1 cellular context compared by ENCODE assay signal in the genomic region with DNA sequence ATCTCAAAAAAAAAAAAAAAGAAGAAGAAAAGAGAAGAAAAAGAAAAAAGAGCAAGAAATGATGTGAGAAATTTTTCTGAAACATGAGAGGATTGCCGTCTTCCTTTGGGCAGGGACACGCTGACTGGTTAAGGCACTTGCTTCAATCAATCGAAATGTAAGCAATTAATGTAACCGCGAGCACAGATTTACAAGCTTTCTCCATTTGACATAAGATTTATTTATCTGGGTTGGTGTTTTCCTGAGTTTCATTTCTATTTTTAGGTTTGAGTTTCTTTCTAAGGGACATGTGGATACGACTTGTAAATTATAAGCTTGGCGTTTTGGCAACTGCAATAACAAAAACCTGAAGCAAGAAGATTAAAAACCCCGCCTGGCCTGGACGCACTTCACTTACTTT.
TF ChIP-seq lines count a peak whose summit lies in the region.

No MANE protein-coding gene starts in this region.

TF ChIP-seq in GM23338, 12 proteins besides CTCF, POLR2A, EP300 and RAD21 (continued from another document):
- TF ChIP-seq ETS1 (IDR thresholded peaks at IDR 0.05) (no peak), EZH2phosphoT487 (IDR thresholded peaks at IDR 0.05; ENCODE audit: unreplicated experiment) (no peak), CREB1 (CRISPR knock-in tag; IDR thresholded peaks at IDR 0.05; ENCODE audit: low read depth) (no peak)
- TF ChIP-seq, protein P1, sequence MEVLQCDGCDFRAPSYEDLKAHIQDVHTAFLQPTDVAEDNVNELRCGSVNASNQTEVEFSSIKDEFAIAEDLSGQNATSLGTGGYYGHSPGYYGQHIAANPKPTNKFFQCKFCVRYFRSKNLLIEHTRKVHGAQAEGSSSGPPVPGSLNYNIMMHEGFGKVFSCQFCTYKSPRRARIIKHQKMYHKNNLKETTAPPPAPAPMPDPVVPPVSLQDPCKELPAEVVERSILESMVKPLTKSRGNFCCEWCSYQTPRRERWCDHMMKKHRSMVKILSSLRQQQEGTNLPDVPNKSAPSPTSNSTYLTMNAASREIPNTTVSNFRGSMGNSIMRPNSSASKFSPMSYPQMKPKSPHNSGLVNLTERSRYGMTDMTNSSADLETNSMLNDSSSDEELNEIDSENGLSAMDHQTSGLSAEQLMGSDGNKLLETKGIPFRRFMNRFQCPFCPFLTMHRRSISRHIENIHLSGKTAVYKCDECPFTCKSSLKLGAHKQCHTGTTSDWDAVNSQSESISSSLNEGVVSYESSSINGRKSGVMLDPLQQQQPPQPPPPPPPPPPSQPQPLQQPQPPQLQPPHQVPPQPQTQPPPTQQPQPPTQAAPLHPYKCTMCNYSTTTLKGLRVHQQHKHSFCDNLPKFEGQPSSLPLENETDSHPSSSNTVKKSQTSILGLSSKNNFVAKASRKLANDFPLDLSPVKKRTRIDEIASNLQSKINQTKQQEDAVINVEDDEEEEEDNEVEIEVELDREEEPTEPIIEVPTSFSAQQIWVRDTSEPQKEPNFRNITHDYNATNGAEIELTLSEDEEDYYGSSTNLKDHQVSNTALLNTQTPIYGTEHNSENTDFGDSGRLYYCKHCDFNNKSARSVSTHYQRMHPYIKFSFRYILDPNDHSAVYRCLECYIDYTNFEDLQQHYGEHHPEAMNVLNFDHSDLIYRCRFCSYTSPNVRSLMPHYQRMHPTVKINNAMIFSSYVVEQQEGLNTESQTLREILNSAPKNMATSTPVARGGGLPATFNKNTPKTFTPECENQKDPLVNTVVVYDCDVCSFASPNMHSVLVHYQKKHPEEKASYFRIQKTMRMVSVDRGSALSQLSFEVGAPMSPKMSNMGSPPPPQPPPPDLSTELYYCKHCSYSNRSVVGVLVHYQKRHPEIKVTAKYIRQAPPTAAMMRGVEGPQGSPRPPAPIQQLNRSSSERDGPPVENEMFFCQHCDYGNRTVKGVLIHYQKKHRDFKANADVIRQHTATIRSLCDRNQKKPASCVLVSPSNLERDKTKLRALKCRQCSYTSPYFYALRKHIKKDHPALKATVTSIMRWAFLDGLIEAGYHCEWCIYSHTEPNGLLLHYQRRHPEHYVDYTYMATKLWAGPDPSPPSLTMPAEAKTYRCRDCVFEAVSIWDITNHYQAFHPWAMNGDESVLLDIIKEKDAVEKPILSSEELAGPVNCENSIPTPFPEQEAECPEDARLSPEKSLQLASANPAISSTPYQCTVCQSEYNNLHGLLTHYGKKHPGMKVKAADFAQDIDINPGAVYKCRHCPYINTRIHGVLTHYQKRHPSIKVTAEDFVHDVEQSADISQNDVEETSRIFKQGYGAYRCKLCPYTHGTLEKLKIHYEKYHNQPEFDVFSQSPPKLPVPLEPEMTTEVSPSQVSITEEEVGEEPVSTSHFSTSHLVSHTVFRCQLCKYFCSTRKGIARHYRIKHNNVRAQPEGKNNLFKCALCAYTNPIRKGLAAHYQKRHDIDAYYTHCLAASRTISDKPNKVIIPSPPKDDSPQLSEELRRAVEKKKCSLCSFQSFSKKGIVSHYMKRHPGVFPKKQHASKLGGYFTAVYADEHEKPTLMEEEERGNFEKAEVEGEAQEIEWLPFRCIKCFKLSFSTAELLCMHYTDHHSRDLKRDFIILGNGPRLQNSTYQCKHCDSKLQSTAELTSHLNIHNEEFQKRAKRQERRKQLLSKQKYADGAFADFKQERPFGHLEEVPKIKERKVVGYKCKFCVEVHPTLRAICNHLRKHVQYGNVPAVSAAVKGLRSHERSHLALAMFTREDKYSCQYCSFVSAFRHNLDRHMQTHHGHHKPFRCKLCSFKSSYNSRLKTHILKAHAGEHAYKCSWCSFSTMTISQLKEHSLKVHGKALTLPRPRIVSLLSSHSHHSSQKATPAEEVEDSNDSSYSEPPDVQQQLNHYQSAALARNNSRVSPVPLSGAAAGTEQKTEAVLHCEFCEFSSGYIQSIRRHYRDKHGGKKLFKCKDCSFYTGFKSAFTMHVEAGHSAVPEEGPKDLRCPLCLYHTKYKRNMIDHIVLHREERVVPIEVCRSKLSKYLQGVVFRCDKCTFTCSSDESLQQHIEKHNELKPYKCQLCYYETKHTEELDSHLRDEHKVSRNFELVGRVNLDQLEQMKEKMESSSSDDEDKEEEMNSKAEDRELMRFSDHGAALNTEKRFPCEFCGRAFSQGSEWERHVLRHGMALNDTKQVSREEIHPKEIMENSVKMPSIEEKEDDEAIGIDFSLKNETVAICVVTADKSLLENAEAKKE (CRISPR knock-in tag; IDR thresholded peaks at IDR 0.05): no peak
